Comparison of ENCODE assay signal across 10 cellular contexts in the genomic region with DNA sequence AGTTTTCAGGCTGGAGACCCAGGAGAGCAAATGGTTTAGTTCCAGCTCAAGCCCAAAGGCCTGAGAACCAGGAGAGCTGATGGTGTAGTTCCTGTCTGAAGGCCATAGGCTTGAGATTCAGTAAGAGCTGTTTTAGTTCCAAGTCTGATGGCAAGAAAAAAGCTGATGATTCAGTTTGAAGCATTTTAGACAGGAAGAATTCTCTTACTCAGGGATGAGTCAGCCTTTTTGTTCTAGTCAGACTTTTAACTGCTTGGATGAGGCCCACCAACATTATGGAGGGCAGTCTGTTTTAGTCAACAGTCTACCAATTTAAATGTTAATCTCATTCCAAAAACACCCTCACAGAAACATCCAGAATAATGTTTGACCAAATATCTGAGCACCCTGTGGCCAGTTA. TPM values are rescaled to one million over a fixed set of nuclear protein-coding genes. Genes with fewer than 3 reads are reported as not detected.
DNase-seq lines count a peak whose midpoint lies in the region; ATAC-seq and TF ChIP-seq lines count a peak whose summit lies in the region.
"Had no signal": no experiment of that assay in that cellular context is flagged by ENCODE, and none has a peak within 500 bp of the region (broad histone marks: within the 10 kb centered on the region; RNA-seq: fewer than 3 reads in every experiment).

No MANE protein-coding gene starts in this region.

- no peaks in the 10 kb centered on the region for H3K9me2 ChIP-seq in MM.1S (replicated peaks; ENCODE audit: insufficient read depth, low read length)

- H3K9me3 ChIP-seq in MM.1S (replicated peaks; ENCODE audit: insufficient read depth, low read length), result no peaks in the 10 kb centered on the region

- no peaks in the 10 kb centered on the region for H3K9me3 Mint-ChIP-seq in activated naive CD8-positive, alpha-beta T cell treated with anti-CD3 and anti-CD28 coated beads, Interleukin-2, amount 10 ng/mL, durations not matched to agents 7 days and 5 days
- H3K9me3 Mint-ChIP-seq: endodermal cell, naive B cell had no signal

- no peaks in the 10 kb centered on the region for H3F3A ChIP-seq in MM.1S (ENCODE audit: insufficient read depth, low read length)

- H3K4me3 Mint-ChIP-seq in activated naive CD8-positive, alpha-beta T cell treated with anti-CD3 and anti-CD28 coated beads, Interleukin-2, amount 10 ng/mL, durations not matched to agents 7 days and 5 days, result no peak overlapping the region
- H3K4me3 Mint-ChIP-seq: endodermal cell had no signal

- H3K79me2 ChIP-seq in MM.1S (ENCODE audit: low read length), result no peaks in the 10 kb centered on the region

- no peak overlapping the region for H3K4me3 ChIP-seq in MM.1S (ENCODE audit: low read length)

- DNase-seq in AG20443 (ENCODE audit: low spot score) (peak; percentile 74), HPDE6-E6E7 (ENCODE audit: extremely low spot score) (peak; percentile 32), iris pigment epithelial cell (ENCODE audit: low read depth) (peak; percentile 94), MM.1S (no peak), NCI-H2029 treated with DMSO at 0.1 percent for 48 hours (lab: John Stamatoyannopoulos, UW) (no peak)
- no peak for DNase-seq in activated naive CD8-positive, alpha-beta T cell treated with anti-CD3 and anti-CD28 coated beads, Interleukin-2, amount 10 ng/mL, durations not matched to agents 7 days and 5 days
- DNase-seq: endodermal cell, naive B cell had no signal

- peaks cover 9% of the 10 kb centered on the region for H3K4me1 Mint-ChIP-seq in activated naive CD8-positive, alpha-beta T cell treated with anti-CD3 and anti-CD28 coated beads, Interleukin-2, amount 10 ng/mL, durations not matched to agents 7 days and 5 days

- no peaks in the 10 kb centered on the region for H4K20me1 ChIP-seq in MM.1S (ENCODE audit: insufficient read depth, low read length)

- no peaks in the 10 kb centered on the region for H3K27me3 ChIP-seq in MM.1S (replicated peaks; ENCODE audit: insufficient read depth, low read length)

- TF ChIP-seq CTCF in MM.1S (IDR thresholded peaks at IDR 0.05; ENCODE audit: low read length), result no peak

- POLR2A ChIA-PET in activated naive CD8-positive, alpha-beta T cell treated with anti-CD3 and anti-CD28 coated beads, Interleukin-2, amount 10 ng/mL, durations not matched to agents 7 days and 5 days (lab: Charles Lee), result interaction anchor here (0.6 kb wide), 1 partner anchor 89 kb away, joined by 3 read pairs; no protein-coding TSS in a partner anchor

- 0 out of 2 replicates have a peak, but pooled peaks cover 5% of the 10 kb centered on the region for H3K4me1 ChIP-seq in MM.1S (ENCODE audit: low read length)

- ATAC-seq in activated naive CD8-positive, alpha-beta T cell treated with anti-CD3 and anti-CD28 coated beads, Interleukin-2, amount 10 ng/mL, durations not matched to agents 7 days and 5 days (ENCODE audit: low read depth), result no peak
- ATAC-seq in HG02840 (IDR thresholded peaks at IDR 0.05; ENCODE audit: low FRiP score, unreplicated experiment), result no peak
- no peak for ATAC-seq in GM18909 (IDR thresholded peaks at IDR 0.05; ENCODE audit: poor library complexity, unreplicated experiment)

- H3K27ac Mint-ChIP-seq in activated naive CD8-positive, alpha-beta T cell treated with anti-CD3 and anti-CD28 coated beads, Interleukin-2, amount 10 ng/mL, durations not matched to agents 7 days and 5 days, result peak overlapping the region; percentile 26
- H3K27ac Mint-ChIP-seq: endodermal cell had no signal

- H3K4me2 ChIP-seq in MM.1S (ENCODE audit: low read depth, low read length), result no peak overlapping the region

- H3K27me3 Mint-ChIP-seq in activated naive CD8-positive, alpha-beta T cell treated with anti-CD3 and anti-CD28 coated beads, Interleukin-2, amount 10 ng/mL, durations not matched to agents 7 days and 5 days, result no peaks in the 10 kb centered on the region
- H3K27me3 Mint-ChIP-seq: naive B cell had no signal

- no peak overlapping the region for H2AFZ ChIP-seq in MM.1S (ENCODE audit: low read length)

- H3K36me3 Mint-ChIP-seq in activated naive CD8-positive, alpha-beta T cell treated with anti-CD3 and anti-CD28 coated beads, Interleukin-2, amount 10 ng/mL, durations not matched to agents 7 days and 5 days, result peaks cover 16% of the 10 kb centered on the region

- no peak overlapping the region for H3K9ac ChIP-seq in MM.1S (ENCODE audit: low read length)

- H3K36me3 ChIP-seq in MM.1S (replicated peaks; ENCODE audit: insufficient read depth, low read length), result 0 out of 2 replicates have a peak, but pooled peaks cover 4% of the 10 kb centered on the region

- no peak overlapping the region for H3K27ac ChIP-seq in MM.1S (ENCODE audit: low read length)

RNA-seq across cellular contexts. Expression of a gene that starts 2.5 kb away (rescaled TPM):
- total RNA-seq in activated naive CD8-positive, alpha-beta T cell treated with anti-CD3 and anti-CD28 coated beads, Interleukin-2, amount 10 ng/mL, durations not matched to agents 7 days and 5 days, result 10 to 100 TPM; 13.1 to 14.5 TPM

RNA-seq across cellular contexts. Expression of a gene that starts 10.4 kb away (rescaled TPM):
- total RNA-seq in activated naive CD8-positive, alpha-beta T cell treated with anti-CD3 and anti-CD28 coated beads, Interleukin-2, amount 10 ng/mL, durations not matched to agents 7 days and 5 days, result not detected

RNA-seq across cellular contexts. Expression of a gene that starts 11.9 kb away (rescaled TPM):
- total RNA-seq in activated naive CD8-positive, alpha-beta T cell treated with anti-CD3 and anti-CD28 coated beads, Interleukin-2, amount 10 ng/mL, durations not matched to agents 7 days and 5 days, result 1 to 10 TPM; 3.4 to 3.9 TPM

RNA-seq across cellular contexts. Expression of a gene that starts 17.4 kb away (rescaled TPM):
- 10 to 100 TPM; 10.5 to 11.3 TPM for total RNA-seq in activated naive CD8-positive, alpha-beta T cell treated with anti-CD3 and anti-CD28 coated beads, Interleukin-2, amount 10 ng/mL, durations not matched to agents 7 days and 5 days

RNA-seq across cellular contexts. Expression of a gene that starts 44.4 kb away (rescaled TPM):
- 1 to 10 TPM; 9.0 to 9.7 TPM for total RNA-seq in activated naive CD8-positive, alpha-beta T cell treated with anti-CD3 and anti-CD28 coated beads, Interleukin-2, amount 10 ng/mL, durations not matched to agents 7 days and 5 days

Comparison
In these comparisons a context has a peak if more than half of its experiments do, and no peak if none do; other contexts are left out.
1. DNase-seq: peak in AG20443 (single experiment), HPDE6-E6E7 (single experiment) and iris pigment epithelial cell (single experiment); none in activated naive CD8-positive, alpha-beta T cell treated with anti-CD3 and anti-CD28 coated beads, Interleukin-2, amount 10 ng/mL, durations not matched to agents 7 days and 5 days (single experiment), MM.1S (single experiment) and NCI-H2029 treated with DMSO at 0.1 percent for 48 hours (single experiment).